Comparison of ENCODE assay signal across 11 cellular contexts in the genomic region with DNA sequence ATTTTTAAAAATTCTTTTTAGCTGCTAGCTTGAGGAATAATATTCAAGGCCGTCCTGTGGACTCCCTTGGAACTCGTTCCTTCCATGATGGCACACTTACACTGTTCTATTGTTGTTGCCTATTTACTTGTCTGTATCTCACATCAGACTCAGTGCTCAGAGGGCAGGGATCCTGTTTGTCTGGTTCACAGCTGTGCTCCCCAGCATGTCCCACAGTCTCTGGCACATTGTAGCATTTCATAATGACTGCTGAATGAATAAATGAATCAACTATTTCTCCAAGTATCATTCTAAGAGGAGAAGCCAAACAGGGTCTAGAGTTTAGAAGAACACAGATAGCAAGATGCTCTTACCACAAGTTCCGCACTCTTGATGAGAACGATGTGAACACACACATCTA.
"Had no signal": no experiment of that assay in that cellular context is flagged by ENCODE, and none has a peak within 500 bp of the region (broad histone marks: within the 10 kb centered on the region; RNA-seq: fewer than 3 reads in every experiment).

No MANE protein-coding gene starts in this region.

- H3K27me3 ChIP-seq: gastroesophageal sphincter, ovary had no signal

- H3K4me3 ChIP-seq: gastroesophageal sphincter, ovary had no signal

- H3K9me3 ChIP-seq: ovary had no signal

- DNase-seq: activated CD4-positive, alpha-beta T cell treated with anti-CD3 and anti-CD28 coated beads, Interleukin-2, amount 50 U/mL, for 1 hour; activated gamma-delta T cell; activated T-cell treated with anti-CD3 and anti-CD28 coated beads, Interleukin-2, amount 50 U/mL, for 48 hours; effector CD4-positive, alpha-beta T cell; left colon; nephron progenitor cell; ovary; stimulated activated CD4-positive, alpha-beta T cell treated with anti-CD3 and anti-CD28 coated beads, Interleukin-2, amount 100 ng/mL, for 24 hours; stimulated activated naive B cell treated with anti-CD40 and anti-IgM and Interleukin-4, amounts not matched to agents 10 μg/mL and 1 μg/mL and 100 μg/mL, for 72 hours; T-helper 2 cell had no signal

- H3K36me3 ChIP-seq: ovary had no signal

- ATAC-seq: gastroesophageal sphincter; left colon; stimulated activated naive B cell treated with anti-CD40 and anti-IgM and Interleukin-4, amounts not matched to agents 10 μg/mL and 1 μg/mL and 100 μg/mL, for 72 hours had no signal

- H3K27ac ChIP-seq: ovary had no signal
